15 cellular contexts compared by ENCODE assay signal in genomic region chr10:69279110-69279509, GRCh38. TPM values are rescaled to one million over a fixed set of nuclear protein-coding genes. Genes with fewer than 3 reads are reported as not detected.
DNase-seq lines count a peak whose midpoint lies in the region; ATAC-seq lines count a peak whose summit lies in the region.
"Had no signal": no experiment of that assay in that cellular context is flagged by ENCODE, and none has a peak within 500 bp of the region (broad histone marks: within the 10 kb centered on the region; RNA-seq: fewer than 3 reads in every experiment).

No MANE protein-coding gene starts in this region.

- H3K9me3 Mint-ChIP-seq in IgD-negative memory B cell, result no peaks in the 10 kb centered on the region
- H3K9me3 Mint-ChIP-seq: activated naive CD4-positive, alpha-beta T cell treated with anti-CD3 and anti-CD28 coated beads for 36 hours had no signal

- no peaks in the 10 kb centered on the region for H3K27me3 Mint-ChIP-seq in IgD-negative memory B cell

- DNase-seq in SK-MEL-5 (ENCODE audit: low read depth, low spot score) (peak; percentile 2), germinal center (ENCODE audit: low spot score) (peak; percentile 18), sciatic nerve (ENCODE audit: low spot score) (no peak), NCI-H510A (lab: John Stamatoyannopoulos, UW) (no peak), NCI-H1694 (lab: John Stamatoyannopoulos, UW) (no peak)
- DNase-seq: activated CD4-positive, alpha-beta T cell treated with anti-CD3 and anti-CD28 coated beads, Interleukin-2, amount 50 U/mL, for 4 hours; activated naive CD4-positive, alpha-beta T cell treated with anti-CD3 and anti-CD28 coated beads for 36 hours; AML-193; left cardiac atrium; NCI-H1417 treated with DMSO at 0.1 percent for 48 hours; sigmoid colon; stimulated activated CD4-positive, alpha-beta T cell treated with anti-CD3 and anti-CD28 coated beads, Interleukin-2, amount 100 ng/mL, for 24 hours had no signal

- in situ Hi-C loops in SK-MEL-5 (cut with HindIII; ENCODE audit: low pct_unique_long_range_greater_than_20kb, low sequenced_read_pairs), result no loop called here

- H3K27ac Mint-ChIP-seq in IgD-negative memory B cell, result peak overlapping the region in 2 of 3 donors; percentile 18 to 79
- H3K27ac Mint-ChIP-seq: activated naive CD4-positive, alpha-beta T cell treated with anti-CD3 and anti-CD28 coated beads for 36 hours had no signal

- intact Hi-C loops in sciatic nerve (cut with DNase I), result no loop called here

- peak; percentile 41 for ATAC-seq in sciatic nerve
- no peak for ATAC-seq in GM21526 (IDR thresholded peaks at IDR 0.05; ENCODE audit: low FRiP score, unreplicated experiment)
- ATAC-seq in GM21367 (IDR thresholded peaks at IDR 0.05; ENCODE audit: unreplicated experiment), result no peak

- peak overlapping the region in 2 of 4 donors; percentile 73 to 75 for H3K4me3 Mint-ChIP-seq in IgD-negative memory B cell
- H3K4me3 Mint-ChIP-seq: activated naive CD4-positive, alpha-beta T cell treated with anti-CD3 and anti-CD28 coated beads for 36 hours had no signal

- H3K36me3 Mint-ChIP-seq in IgD-negative memory B cell, result no peaks in the 10 kb centered on the region

- H3K4me1 Mint-ChIP-seq in IgD-negative memory B cell, result peaks cover 18 to 21% (median 19%) of the 10 kb centered on the region in 3 donors

RNA-seq across cellular contexts. Expression of gene HK1, which starts 0.8 kb away (rescaled TPM):
- polyA plus RNA-seq in IgD-negative memory B cell, result 88.6 TPM
- 18.9 and 22.9 TPM in 2 replicates for total RNA-seq in SK-MEL-5 (2014; rRNA removed; shearing (Covaris generic))
- 38.8 and 41.1 TPM in 2 replicates for polyA plus RNA-seq in SK-MEL-5 (2015; cell fraction: cytosol; rRNA removed)
- polyA plus RNA-seq in SK-MEL-5 (2015; cell fraction: nucleus; rRNA removed), result 13.1 and 16.7 TPM in 2 replicates
- total RNA-seq in sciatic nerve, result 58.3 TPM

RNA-seq across cellular contexts. Expression of gene HKDC1, which starts 59.0 kb away (rescaled TPM):
- polyA plus RNA-seq in IgD-negative memory B cell, result 0.43 TPM
- 0.29 and 0.61 TPM in 2 replicates for total RNA-seq in SK-MEL-5 (2014; rRNA removed; shearing (Covaris generic))
- polyA plus RNA-seq in SK-MEL-5 (2015; cell fraction: cytosol; rRNA removed), result 0.04 and 0.19 TPM in 2 replicates
- 0.06 and 0.16 TPM in 2 replicates for polyA plus RNA-seq in SK-MEL-5 (2015; cell fraction: nucleus; rRNA removed)
- 12.0 TPM for total RNA-seq in sciatic nerve
- total RNA-seq: sigmoid colon had no signal

Comparison
In these comparisons a context has a peak if more than half of its experiments do, and no peak if none do; other contexts are left out.
1. DNase-seq: peak in SK-MEL-5 (single experiment) and germinal center (single experiment); none in sciatic nerve (single experiment), NCI-H510A (single experiment) and NCI-H1694 (single experiment).